In genomic region chr11:106101797-106102196, GRCh38 we compare ENCODE assay signal across 29 cellular contexts. TPM values are rescaled to one million over a fixed set of nuclear protein-coding genes. Genes with fewer than 3 reads are reported as not detected.
DNase-seq lines count a peak whose midpoint lies in the region; ATAC-seq, FAIRE-seq and TF ChIP-seq lines count a peak whose summit lies in the region.
"Had no signal": no experiment of that assay in that cellular context is flagged by ENCODE, and none has a peak within 500 bp of the region (broad histone marks: within the 10 kb centered on the region; RNA-seq: fewer than 3 reads in every experiment).

No MANE protein-coding gene starts in this region.

- intact Hi-C loops in HepG2 (cut with micrococcal nuclease; ENCODE audit: unreplicated experiment) (no loop called here), right lobe of liver (cut with DNase I) (no loop called here), upper lobe of right lung (cut with DNase I) (no loop called here)

- in situ Hi-C loops in HepG2 (cut with HindIII; ENCODE audit: extremely low pct_ligation_motif_present, low pct_unique_long_range_greater_than_20kb) = no loop called here

- H3K27me3 Mint-ChIP-seq in stimulated activated naive CD8-positive, alpha-beta T cell treated with anti-CD3 and anti-CD28 coated beads, Interleukin-15, amount 100 ng/mL, for 72 hours = no peaks in the 10 kb centered on the region
- H3K27me3 Mint-ChIP-seq: activated B cell treated with CpG ODN at 0.5 μM for 24 hours; activated CD4-positive, alpha-beta memory T cell treated with anti-CD3 and anti-CD28 coated beads for 36 hours; CD4-positive, CD25-positive, alpha-beta regulatory T cell; IgD-negative memory B cell had no signal

- H3K4me1 ChIP-seq in HepG2 (ENCODE audit: insufficient read depth, low read length) (peaks cover 9% of the 10 kb centered on the region; the same call in 1 of the 2 replicates), right lobe of liver (no peaks in the 10 kb centered on the region), adipocyte (ENCODE audit: control insufficient read depth, insufficient read depth, low read length) (no peaks in the 10 kb centered on the region), fibroblast of lung (ENCODE audit: control insufficient read depth, extremely low read depth, insufficient read depth, low read length) (no peaks in the 10 kb centered on the region), upper lobe of right lung (no peaks in the 10 kb centered on the region)
- H3K4me1 ChIP-seq: vagina had no signal

- POLR2A ChIA-PET in HepG2 (lab: Yijun Ruan, JAX) = no interaction called here

- no peak for TF ChIP-seq RAD21 in HepG2 (CRISPR knock-in tag; IDR thresholded peaks at IDR 0.05)

- DNase-seq in HepG2 (ENCODE audit: low spot score) (no peak), right lobe of liver (no peak), adipocyte (ENCODE audit: low read depth) (peak; percentile 22), fibroblast of lung (ENCODE audit: low read depth in 2 of 2) (peak; percentile 43 to 63), upper lobe of right lung (no peak), GM19239 (ENCODE audit: insufficient read length, low spot score) (no peak)
- DNase-seq in stimulated activated naive CD8-positive, alpha-beta T cell treated with anti-CD3 and anti-CD28 coated beads, Interleukin-15, amount 100 ng/mL, for 72 hours = no peak
- DNase-seq: activated B cell treated with CpG ODN at 0.5 μM for 24 hours; activated CD4-positive, alpha-beta memory T cell treated with anti-CD3 and anti-CD28 coated beads for 36 hours; activated naive CD4-positive, alpha-beta T cell; activated T-cell treated with anti-CD3 and anti-CD28 coated beads for 4 hours; CD4-positive, CD25-positive, alpha-beta regulatory T cell; DMS79 treated with DMSO at 0.1 percent for 48 hours; midbrain; NCI-H1930; NCI-H446 treated with DMSO at 0.1 percent for 48 hours; posterior cingulate gyrus; stimulated activated CD4-positive, alpha-beta T cell treated with anti-CD3 and anti-CD28 coated beads, Interleukin-4, amount 100 ng/mL, for 4 hours; substantia nigra had no signal

- H3K27me3 ChIP-seq in HepG2 (ENCODE audit: control insufficient read depth in 1 of 2, insufficient read depth in 2 of 2, low read length in 2 of 2) (no peaks in the 10 kb centered on the region; a peak in 1 of 5 replicates), right lobe of liver (no peaks in the 10 kb centered on the region), adipocyte (replicated peaks; ENCODE audit: control insufficient read depth, insufficient read depth, low read length) (no peaks in the 10 kb centered on the region), fibroblast of lung (ENCODE audit: control insufficient read depth, insufficient read depth, low read length) (no peaks in the 10 kb centered on the region), upper lobe of right lung (no peaks in the 10 kb centered on the region)
- H3K27me3 ChIP-seq: vagina had no signal

- CTCF ChIA-PET in HepG2 (lab: Yijun Ruan, JAX; ENCODE audit: low intra/inter-chr PET ratio, low total read pairs) = no interaction called here

- no peaks in the 10 kb centered on the region for H4K20me1 ChIP-seq in HepG2 (ENCODE audit: insufficient read depth, low read length)
- no peaks in the 10 kb centered on the region for H4K20me1 ChIP-seq in fibroblast of lung (ENCODE audit: control insufficient read depth, extremely low read depth, insufficient read depth, low read length)

- no peak overlapping the region for H3K4me3 ChIP-seq in HepG2 (replicated peaks in 1 of 3; ENCODE audit: insufficient read depth in 1 of 3, low read depth in 2 of 3, low read length in 3 of 3)
- no peak overlapping the region for H3K4me3 ChIP-seq in right lobe of liver
- no peak overlapping the region for H3K4me3 ChIP-seq in adipocyte (ENCODE audit: low read length)
- H3K4me3 ChIP-seq in fibroblast of lung (replicated peaks in 1 of 4; ENCODE audit: control extremely low read depth in 1 of 4, insufficient read depth in 1 of 4, low read depth in 3 of 4, low read length in 4 of 4) = no peak overlapping the region
- H3K4me3 ChIP-seq in upper lobe of right lung = no peak overlapping the region
- H3K4me3 ChIP-seq: coronary artery, SK-N-MC, skin epidermis, vagina had no signal

- no peak for TF ChIP-seq EP300 in HepG2 (IDR thresholded peaks at IDR 0.05; ENCODE audit: low read depth in 2 of 2, low read length in 2 of 2)
- TF ChIP-seq EP300 in HepG2 (CRISPR knock-in tag; IDR thresholded peaks at IDR 0.05; ENCODE audit: borderline replicate concordance) = no peak

- no peak overlapping the region for H3K4me3 Mint-ChIP-seq in stimulated activated naive CD8-positive, alpha-beta T cell treated with anti-CD3 and anti-CD28 coated beads, Interleukin-15, amount 100 ng/mL, for 72 hours
- H3K4me3 Mint-ChIP-seq: activated B cell treated with CpG ODN at 0.5 μM for 24 hours; activated CD4-positive, alpha-beta memory T cell treated with anti-CD3 and anti-CD28 coated beads for 36 hours; CD4-positive, CD25-positive, alpha-beta regulatory T cell; IgD-negative memory B cell; nephron had no signal

- H3K4me1 Mint-ChIP-seq in stimulated activated naive CD8-positive, alpha-beta T cell treated with anti-CD3 and anti-CD28 coated beads, Interleukin-15, amount 100 ng/mL, for 72 hours = no peaks in the 10 kb centered on the region
- H3K4me1 Mint-ChIP-seq: activated B cell treated with CpG ODN at 0.5 μM for 24 hours, IgD-negative memory B cell, nephron had no signal

- H3K9me3 Mint-ChIP-seq in stimulated activated naive CD8-positive, alpha-beta T cell treated with anti-CD3 and anti-CD28 coated beads, Interleukin-15, amount 100 ng/mL, for 72 hours = no peaks in the 10 kb centered on the region
- H3K9me3 Mint-ChIP-seq: CD4-positive, CD25-positive, alpha-beta regulatory T cell; nephron had no signal

- TF ChIP-seq POLR2A in HepG2 (IDR thresholded peaks at IDR 0.05; ENCODE audit: insufficient read depth in 1 of 2, low read depth in 2 of 2, low read length in 2 of 2) (no peak), right lobe of liver (IDR thresholded peaks at IDR 0.05) (no peak)

- FAIRE-seq in HepG2 (lab: Jason Lieb, UNC) = no peak
- no peak for FAIRE-seq in GM19239 (lab: Jason Lieb, UNC)
- FAIRE-seq: GM18507, H54 had no signal

- H3K9ac ChIP-seq in HepG2 (ENCODE audit: insufficient read depth, low read depth, low read length) = no peak overlapping the region
- no peak overlapping the region for H3K9ac ChIP-seq in adipocyte (ENCODE audit: low read length)
- H3K9ac ChIP-seq in fibroblast of lung (ENCODE audit: insufficient read depth, low read length) = no peak overlapping the region

- no TSS peak for BruUV-seq in HepG2 (replicated peaks; lab: Mats Ljungman, UMichigan)

- TF ChIP-seq CTCF in HepG2 (CRISPR knock-in tag; IDR thresholded peaks at IDR 0.05) (no peak), right lobe of liver (IDR thresholded peaks at IDR 0.05) (no peak), fibroblast of lung (conservative IDR thresholded peaks at IDR 0.05 in 1 of 2, IDR thresholded peaks at IDR 0.05 in 1 of 2; ENCODE audit: low read depth in 1 of 2, low read length in 2 of 2) (no peak), upper lobe of right lung (IDR thresholded peaks at IDR 0.05) (no peak)

- H3K9me3 ChIP-seq in HepG2 (ENCODE audit: low read length) (no peaks in the 10 kb centered on the region), right lobe of liver (no peaks in the 10 kb centered on the region), adipocyte (ENCODE audit: control insufficient read depth, low read length) (no peaks in the 10 kb centered on the region), fibroblast of lung (ENCODE audit: control insufficient read depth, insufficient read depth, low read depth, low read length) (no peaks in the 10 kb centered on the region), upper lobe of right lung (no peaks in the 10 kb centered on the region)
- H3K9me3 ChIP-seq: vagina had no signal

- no peak overlapping the region for H2AFZ ChIP-seq in HepG2 (ENCODE audit: low read length)
- no peak overlapping the region for H2AFZ ChIP-seq in fibroblast of lung (ENCODE audit: low read length)

- peaks cover 6 to 13% of the 10 kb centered on the region in 2 experiments; a peak in 3 of 5 replicates for H3K36me3 ChIP-seq in HepG2 (replicated peaks in 1 of 2; ENCODE audit: control insufficient read depth in 1 of 2, insufficient read depth in 2 of 2, low read length in 2 of 2)
- H3K36me3 ChIP-seq in right lobe of liver = peaks cover 0 to 13% (median 4%) of the 10 kb centered on the region in 4 donors
- H3K36me3 ChIP-seq in adipocyte (ENCODE audit: control insufficient read depth, insufficient read depth, low read length, severe bottlenecking) = peaks cover 25% of the 10 kb centered on the region
- peaks cover 3% of the 10 kb centered on the region for H3K36me3 ChIP-seq in fibroblast of lung (ENCODE audit: control insufficient read depth, insufficient read depth, low read length)
- peaks cover 26% of the 10 kb centered on the region for H3K36me3 ChIP-seq in upper lobe of right lung

- 68% methylated on average over 1 of the region's 1 CpG for WGBS in HepG2 (ENCODE audit: low lambda C conversion rate)
- 100% methylated on average over 1 of the region's 1 CpG for WGBS in right lobe of liver (ENCODE audit: insufficient coverage, low coverage, low lambda C conversion rate, missing lambda C conversion rate)

- no peak for ATAC-seq in HepG2
- no peak for ATAC-seq in right lobe of liver
- ATAC-seq in upper lobe of right lung = no peak
- ATAC-seq in HG03097 (IDR thresholded peaks at IDR 0.05; ENCODE audit: low FRiP score, unreplicated experiment) = no peak
- no peak for ATAC-seq in stimulated activated naive CD8-positive, alpha-beta T cell treated with anti-CD3 and anti-CD28 coated beads, Interleukin-15, amount 100 ng/mL, for 72 hours
- ATAC-seq: Panc1 had no signal

- H3K4me2 ChIP-seq in HepG2 (ENCODE audit: low read depth, low read length) (no peak overlapping the region), fibroblast of lung (ENCODE audit: extremely low read depth, insufficient read depth, low read length) (no peak overlapping the region)

- H3K27ac ChIP-seq in HepG2 (ENCODE audit: extremely low read length, insufficient read depth, low read length) (no peak overlapping the region), right lobe of liver (no peak overlapping the region), fibroblast of lung (ENCODE audit: insufficient read depth, low read length) (no peak overlapping the region), upper lobe of right lung (no peak overlapping the region)
- H3K27ac ChIP-seq: coronary artery, SK-N-MC, skin epidermis, vagina had no signal

- H3K27ac Mint-ChIP-seq in stimulated activated naive CD8-positive, alpha-beta T cell treated with anti-CD3 and anti-CD28 coated beads, Interleukin-15, amount 100 ng/mL, for 72 hours = peak overlapping the region in 1 of 2 donors; percentile 47
- H3K27ac Mint-ChIP-seq: activated B cell treated with CpG ODN at 0.5 μM for 24 hours; activated CD4-positive, alpha-beta memory T cell treated with anti-CD3 and anti-CD28 coated beads for 36 hours; CD4-positive, CD25-positive, alpha-beta regulatory T cell; IgD-negative memory B cell; nephron had no signal

- H3K79me2 ChIP-seq in HepG2 (ENCODE audit: insufficient read depth, low read length) (no peaks in the 10 kb centered on the region), fibroblast of lung (ENCODE audit: control insufficient read depth, insufficient read depth, low read length) (no peaks in the 10 kb centered on the region)

RNA-seq across cellular contexts. Expression of gene AASDHPPT, which starts 24.3 kb away (rescaled TPM):
- total RNA-seq in HepG2 (2016; rRNA removed; fragmentation: Illumina TruSeq; extraction: Trizol) (43.7 and 80.2 TPM in 2 replicates), right lobe of liver (10 to 100 TPM; 15.4 to 30.5 (median 23.0) TPM), fibroblast of lung (42.1 and 55.0 TPM in 2 replicates), upper lobe of right lung (27.4 TPM)
- 3.1 and 3.5 TPM in 2 replicates for total RNA-seq in HepG2 (2016; cell fraction: cytosol; rRNA removed; fragmentation: Illumina TruSeq; extraction: Trizol; ENCODE audit: low read depth)
- total RNA-seq in HepG2 (2016; cell fraction: insoluble cytoplasmic fraction; rRNA removed; fragmentation: Illumina TruSeq; extraction: Trizol) = 46.3 and 90.6 TPM in 2 replicates
- total RNA-seq in HepG2 (2016; cell fraction: membrane; rRNA removed; fragmentation: Illumina TruSeq; extraction: Trizol) = 13.5 and 15.0 TPM in 2 replicates
- 26.3 and 30.1 TPM in 2 replicates for total RNA-seq in HepG2 (2016; cell fraction: nucleus; rRNA removed; fragmentation: Illumina TruSeq; extraction: Trizol)
- polyA plus RNA-seq in HepG2 (2011; rRNA removed) (17.2 and 20.2 TPM in 2 replicates), fibroblast of lung (34.1 and 37.9 TPM in 2 replicates)
- polyA plus RNA-seq in HepG2 (2011; cell fraction: cytosol; rRNA removed) = 11.5 and 14.9 TPM in 2 replicates
- 5.5 and 8.0 TPM in 2 replicates for polyA plus RNA-seq in HepG2 (2011; cell fraction: nucleus; rRNA removed)
- 20.8 and 29.1 TPM in 2 replicates for polyA plus RNA-seq in HepG2 (2012)
- polyA plus RNA-seq in HepG2 (2016; cell fraction: cytosol; fragmentation: Illumina TruSeq; extraction: Trizol; ENCODE audit: low read depth) = 2.0 and 2.9 TPM in 2 replicates
- 71.2 and 77.4 TPM in 2 replicates for polyA plus RNA-seq in HepG2 (2016; cell fraction: insoluble cytoplasmic fraction; fragmentation: Illumina TruSeq; extraction: Trizol; ENCODE audit: low read depth)
- 6.2 and 7.0 TPM in 2 replicates for polyA plus RNA-seq in HepG2 (2016; cell fraction: membrane; fragmentation: Illumina TruSeq; extraction: Trizol; ENCODE audit: low read depth)
- 28.1 and 28.7 TPM in 2 replicates for polyA plus RNA-seq in HepG2 (2016; cell fraction: nucleus; fragmentation: Illumina TruSeq; extraction: Trizol; ENCODE audit: insufficient read depth, low read depth)
- 18.1 and 47.8 TPM in 2 replicates for polyA minus RNA-seq in HepG2 (2011; rRNA and poly(A)+ RNA removed; ENCODE audit: low replicate concordance)
- 24.5 and 26.0 TPM in 2 replicates for polyA minus RNA-seq in HepG2 (2011; cell fraction: cytosol; rRNA and poly(A)+ RNA removed)
- 31.3 and 31.5 TPM in 2 replicates for polyA minus RNA-seq in HepG2 (2011; cell fraction: nucleus; rRNA and poly(A)+ RNA removed)
- polyA plus RNA-seq in fibroblast of lung (2012) = 21.3 and 25.1 TPM in 2 replicates
- 2.8 and 7.9 TPM in 2 replicates for polyA minus RNA-seq in fibroblast of lung (ENCODE audit: low replicate concordance)

RNA-seq across cellular contexts. Expression of gene KBTBD3, which starts 24.6 kb away (rescaled TPM):
- total RNA-seq in HepG2 (2016; rRNA removed; fragmentation: Illumina TruSeq; extraction: Trizol) (1.7 and 1.8 TPM in 2 replicates), right lobe of liver (1 to 10 TPM; 1.9 to 5.0 (median 2.6) TPM), fibroblast of lung (4.9 and 12.4 TPM in 2 replicates), upper lobe of right lung (10.8 TPM)
- total RNA-seq in HepG2 (2016; cell fraction: cytosol; rRNA removed; fragmentation: Illumina TruSeq; extraction: Trizol; ENCODE audit: low read depth) = 0.20 and 1.8 TPM in 2 replicates
- total RNA-seq in HepG2 (2016; cell fraction: insoluble cytoplasmic fraction; rRNA removed; fragmentation: Illumina TruSeq; extraction: Trizol) = 2.7 and 4.4 TPM in 2 replicates
- 2.0 and 2.1 TPM in 2 replicates for total RNA-seq in HepG2 (2016; cell fraction: membrane; rRNA removed; fragmentation: Illumina TruSeq; extraction: Trizol)
- total RNA-seq in HepG2 (2016; cell fraction: nucleus; rRNA removed; fragmentation: Illumina TruSeq; extraction: Trizol) = 3.1 and 4.8 TPM in 2 replicates
- polyA plus RNA-seq in HepG2 (2011; rRNA removed) (5.9 and 7.4 TPM in 2 replicates), fibroblast of lung (2.2 and 2.5 TPM in 2 replicates)
- polyA plus RNA-seq in HepG2 (2011; cell fraction: cytosol; rRNA removed) = 1.1 and 1.7 TPM in 2 replicates
- polyA plus RNA-seq in HepG2 (2011; cell fraction: nucleus; rRNA removed) = 0.92 and 2.1 TPM in 2 replicates
- 2.2 and 3.0 TPM in 2 replicates for polyA plus RNA-seq in HepG2 (2012)
- polyA plus RNA-seq in HepG2 (2016; cell fraction: cytosol; fragmentation: Illumina TruSeq; extraction: Trizol; ENCODE audit: low read depth) = 1.2 and 1.6 TPM in 2 replicates
- polyA plus RNA-seq in HepG2 (2016; cell fraction: insoluble cytoplasmic fraction; fragmentation: Illumina TruSeq; extraction: Trizol; ENCODE audit: low read depth) = 3.0 and 4.3 TPM in 2 replicates
- 1.4 and 2.3 TPM in 2 replicates for polyA plus RNA-seq in HepG2 (2016; cell fraction: membrane; fragmentation: Illumina TruSeq; extraction: Trizol; ENCODE audit: low read depth)
- 1.8 and 3.8 TPM in 2 replicates for polyA plus RNA-seq in HepG2 (2016; cell fraction: nucleus; fragmentation: Illumina TruSeq; extraction: Trizol; ENCODE audit: insufficient read depth, low read depth)
- 2.0 and 3.6 TPM in 2 replicates for polyA minus RNA-seq in HepG2 (2011; rRNA and poly(A)+ RNA removed; ENCODE audit: low replicate concordance)
- polyA minus RNA-seq in HepG2 (2011; cell fraction: cytosol; rRNA and poly(A)+ RNA removed) = 0.44 and 1.3 TPM in 2 replicates
- 16.2 and 17.7 TPM in 2 replicates for polyA minus RNA-seq in HepG2 (2011; cell fraction: nucleus; rRNA and poly(A)+ RNA removed)
- 2.9 and 3.7 TPM in 2 replicates for polyA plus RNA-seq in fibroblast of lung (2012)
- polyA minus RNA-seq in fibroblast of lung (ENCODE audit: low replicate concordance) = 7.9 TPM in 1 of 2 replicates, not detected in the other

Comparison
In these comparisons a context has a peak if more than half of its experiments do, and no peak if none do; other contexts are left out.
1. DNase-seq: peak in adipocyte (single experiment) and fibroblast of lung (2 of 2); none in HepG2 (single experiment), right lobe of liver (0 of 3), upper lobe of right lung (single experiment), GM19239 (single experiment) and stimulated activated naive CD8-positive, alpha-beta T cell treated with anti-CD3 and anti-CD28 coated beads, Interleukin-15, amount 100 ng/mL, for 72 hours (0 of 2).